ENCODE assay signal across 11 cellular contexts in genomic region chr2:181682795-181683517, GRCh38. TPM values are rescaled to one million over a fixed set of nuclear protein-coding genes. Genes with fewer than 3 reads are reported as not detected.
DNase-seq lines count a peak whose midpoint lies in the region; ATAC-seq, FAIRE-seq and TF ChIP-seq lines count a peak whose summit lies in the region.
"Had no signal": no experiment of that assay in that cellular context is flagged by ENCODE, and none has a peak within 500 bp of the region (broad histone marks: within the 10 kb centered on the region; RNA-seq: fewer than 3 reads in every experiment).

No MANE protein-coding gene starts in this region.

- H3K9ac ChIP-seq in keratinocyte (ENCODE audit: control insufficient read depth, extremely low read depth, insufficient read depth, low read length): no peak overlapping the region

- H3K27me3 ChIP-seq in cardiac muscle cell (peaks cover 100% of the 10 kb centered on the region), keratinocyte (ENCODE audit: control insufficient read depth, extremely low read depth, insufficient read depth, low read length) (peaks cover 92% of the 10 kb centered on the region), vagina (peaks cover 22% of the 10 kb centered on the region)

- intact Hi-C loops in Right ventricle myocardium inferior (cut with DNase I): no loop called here
- intact Hi-C loops in activated T-helper 1 cell treated with anti-CD3 and anti-CD28 coated beads, Interleukin-12 subunit alpha, Interleukin-12 subunit beta, Interleukin-2, Interleukin-4 antibody, amounts not matched to agents 30 ng/mL and 10 ng/mL and 1 ng/mL, durations not matched to agents 14 hours and 24 hours and 36 hours (cut with micrococcal nuclease): loop anchor here (10.0 kb wide), 1 partner anchor 388 kb away; no protein-coding TSS in a partner anchor
- intact Hi-C loops in vagina (cut with DNase I): no loop called here

- peaks cover 25% of the 10 kb centered on the region for H3K9me3 Mint-ChIP-seq in activated T-helper 1 cell treated with anti-CD3 and anti-CD28 coated beads, Interleukin-12 subunit alpha, Interleukin-12 subunit beta, Interleukin-2, Interleukin-4 antibody, amounts not matched to agents 30 ng/mL and 10 ng/mL and 1 ng/mL, durations not matched to agents 14 hours and 24 hours and 36 hours

- no peaks in the 10 kb centered on the region for H4K20me1 ChIP-seq in keratinocyte (ENCODE audit: control insufficient read depth, extremely low read depth, insufficient read depth, low read length)

- H3K4me1 ChIP-seq in cardiac muscle cell (ENCODE audit: low read depth) (peaks cover 6% of the 10 kb centered on the region), keratinocyte (ENCODE audit: control insufficient read depth, extremely low read depth, insufficient read depth, low read length) (peaks cover 6% of the 10 kb centered on the region), urinary bladder (ENCODE audit: insufficient read depth) (peaks cover 3% of the 10 kb centered on the region), vagina (peaks cover 29% of the 10 kb centered on the region)

- no peak for DNase-seq in cardiac muscle cell (ENCODE audit: low read depth in 1 of 2, low spot score in 1 of 2)
- no peak for DNase-seq in Right ventricle myocardium inferior (ENCODE audit: missing footprints)
- no peak for DNase-seq in activated T-helper 1 cell treated with anti-CD3 and anti-CD28 coated beads, Interleukin-12 subunit alpha, Interleukin-12 subunit beta, Interleukin-2, Interleukin-4 antibody, amounts not matched to agents 30 ng/mL and 10 ng/mL and 1 ng/mL, durations not matched to agents 14 hours and 24 hours and 36 hours (ENCODE audit: low spot score)
- no peak for DNase-seq in keratinocyte (ENCODE audit: low read depth, low spot score)
- DNase-seq in NCI-H2029 treated with DMSO at 0.1 percent for 48 hours (lab: John Stamatoyannopoulos, UW): no peak
- no peak for DNase-seq in vagina (ENCODE audit: extremely low spot score in 2 of 2)
- DNase-seq in NCI-H2196 treated with DMSO at 0.1 percent for 48 hours (lab: John Stamatoyannopoulos, UW; ENCODE audit: unreplicated experiment): no peak
- DNase-seq: COR-L47, kidney glomerular epithelial cell, NCI-H69 had no signal

- H3K27ac ChIP-seq in cardiac muscle cell (no peak overlapping the region), keratinocyte (ENCODE audit: control insufficient read depth, insufficient read depth, low read length) (no peak overlapping the region), urinary bladder (ENCODE audit: low read depth) (no peak overlapping the region), vagina (no peak overlapping the region)

- TF ChIP-seq POLR2A in vagina (IDR thresholded peaks at IDR 0.05): no peak

- H3K27ac Mint-ChIP-seq in activated T-helper 1 cell treated with anti-CD3 and anti-CD28 coated beads, Interleukin-12 subunit alpha, Interleukin-12 subunit beta, Interleukin-2, Interleukin-4 antibody, amounts not matched to agents 30 ng/mL and 10 ng/mL and 1 ng/mL, durations not matched to agents 14 hours and 24 hours and 36 hours: peak overlapping the region; percentile 10

- H3K9me1 ChIP-seq in keratinocyte (ENCODE audit: control insufficient read depth, extremely low read depth, insufficient read depth, low read length): no peaks in the 10 kb centered on the region

- H3K36me3 ChIP-seq in cardiac muscle cell (no peaks in the 10 kb centered on the region), keratinocyte (ENCODE audit: control insufficient read depth in 2 of 2, extremely low read depth in 1 of 2, insufficient read depth in 2 of 2, low read length in 2 of 2) (no peaks in the 10 kb centered on the region), urinary bladder (ENCODE audit: insufficient read depth) (no peaks in the 10 kb centered on the region), vagina (no peaks in the 10 kb centered on the region)

- H3K79me2 ChIP-seq in keratinocyte (ENCODE audit: control insufficient read depth, insufficient read depth, low read length): no peaks in the 10 kb centered on the region

- 1% methylated on average over 42 of the region's 42 CpGs for WGBS in urinary bladder

- no peak for FAIRE-seq in keratinocyte (lab: Jason Lieb, UNC)

- dilution Hi-C loops in keratinocyte (cut with MboI; ENCODE audit: extremely low pct_ligation_motif_present, low sequenced_read_pairs): no loop called here

- TF ChIP-seq CTCF in cardiac muscle cell (IDR thresholded peaks at IDR 0.05; ENCODE audit: low read depth, low read length) (no peak), keratinocyte (optimal IDR thresholded peaks at IDR 0.05 in 1 of 3, IDR thresholded peaks at IDR 0.05 in 1 of 3, conservative IDR thresholded peaks at IDR 0.05 in 1 of 3; ENCODE audit: extremely low read depth in 1 of 3, insufficient read depth in 2 of 3, low read length in 3 of 3) (no peak), vagina (IDR thresholded peaks at IDR 0.05) (no peak)

- no peak for ATAC-seq in Right ventricle myocardium inferior

- H3K4me3 Mint-ChIP-seq in activated T-helper 1 cell treated with anti-CD3 and anti-CD28 coated beads, Interleukin-12 subunit alpha, Interleukin-12 subunit beta, Interleukin-2, Interleukin-4 antibody, amounts not matched to agents 30 ng/mL and 10 ng/mL and 1 ng/mL, durations not matched to agents 14 hours and 24 hours and 36 hours: peak overlapping the region; percentile 44

- H3K4me3 ChIP-seq in cardiac muscle cell: peak overlapping the region; percentile 6
- no peak overlapping the region for H3K4me3 ChIP-seq in keratinocyte (ENCODE audit: control insufficient read depth in 2 of 3, extremely low read depth in 1 of 3, insufficient read depth in 2 of 3, low read depth in 1 of 3, low read length in 3 of 3)
- H3K4me3 ChIP-seq in urinary bladder (ENCODE audit: low read depth, low read length): peak overlapping the region; percentile 16
- peak overlapping the region in 1 of 2 donors; percentile 14 for H3K4me3 ChIP-seq in vagina

- no peak overlapping the region for H2AFZ ChIP-seq in keratinocyte (ENCODE audit: control insufficient read depth, low read length)

- H3K4me2 ChIP-seq in keratinocyte (ENCODE audit: control insufficient read depth, extremely low read depth, insufficient read depth, low read depth, low read length): peak overlapping the region; percentile 10

- peaks cover 37% of the 10 kb centered on the region for H3K4me1 Mint-ChIP-seq in activated T-helper 1 cell treated with anti-CD3 and anti-CD28 coated beads, Interleukin-12 subunit alpha, Interleukin-12 subunit beta, Interleukin-2, Interleukin-4 antibody, amounts not matched to agents 30 ng/mL and 10 ng/mL and 1 ng/mL, durations not matched to agents 14 hours and 24 hours and 36 hours (ENCODE audit: low read depth)

- H3K27me3 Mint-ChIP-seq in activated T-helper 1 cell treated with anti-CD3 and anti-CD28 coated beads, Interleukin-12 subunit alpha, Interleukin-12 subunit beta, Interleukin-2, Interleukin-4 antibody, amounts not matched to agents 30 ng/mL and 10 ng/mL and 1 ng/mL, durations not matched to agents 14 hours and 24 hours and 36 hours (ENCODE audit: insufficient read depth): peaks cover 88% of the 10 kb centered on the region

- H3K36me3 Mint-ChIP-seq in activated T-helper 1 cell treated with anti-CD3 and anti-CD28 coated beads, Interleukin-12 subunit alpha, Interleukin-12 subunit beta, Interleukin-2, Interleukin-4 antibody, amounts not matched to agents 30 ng/mL and 10 ng/mL and 1 ng/mL, durations not matched to agents 14 hours and 24 hours and 36 hours (ENCODE audit: low read depth): peaks cover 9% of the 10 kb centered on the region

- H3K9me3 ChIP-seq in cardiac muscle cell (ENCODE audit: low read depth) (no peaks in the 10 kb centered on the region), keratinocyte (ENCODE audit: control insufficient read depth, low read depth, low read length) (no peaks in the 10 kb centered on the region), vagina (no peaks in the 10 kb centered on the region)

RNA-seq across cellular contexts. Expression of gene NEUROD1, which starts 2.6 kb away (rescaled TPM):
- total RNA-seq in cardiac muscle cell (not detected in 2 replicates), Right ventricle myocardium inferior (not detected), urinary bladder (not detected), vagina (not detected)
- polyA plus RNA-seq in cardiac muscle cell (not detected in 2 replicates), keratinocyte (not detected in 3 replicates), urinary bladder (not detected)
- total RNA-seq in activated T-helper 1 cell treated with anti-CD3 and anti-CD28 coated beads, Interleukin-12 subunit alpha, Interleukin-12 subunit beta, Interleukin-2, Interleukin-4 antibody, amounts not matched to agents 30 ng/mL and 10 ng/mL and 1 ng/mL, durations not matched to agents 14 hours and 24 hours and 36 hours: not detected in 2 replicates
- not detected for polyA plus RNA-seq in keratinocyte (2011; ENCODE audit: low read depth)
- polyA plus RNA-seq in keratinocyte (2011; cell fraction: cytosol; rRNA removed): not detected in 2 replicates
- not detected in 2 replicates for polyA plus RNA-seq in keratinocyte (2011; cell fraction: nucleus; rRNA removed)
- polyA plus RNA-seq in keratinocyte (2012; ENCODE audit: low replicate concordance): not detected in 2 replicates
- not detected in 3 replicates for polyA minus RNA-seq in keratinocyte
- polyA minus RNA-seq in keratinocyte (2011; cell fraction: cytosol; rRNA and poly(A)+ RNA removed): not detected
- not detected in 2 replicates for polyA minus RNA-seq in keratinocyte (2011; cell fraction: nucleus; rRNA and poly(A)+ RNA removed)

RNA-seq across cellular contexts. Expression of gene CERKL, which starts 26.1 kb away (rescaled TPM):
- total RNA-seq in cardiac muscle cell: 0.11 and 0.15 TPM in 2 replicates
- 0.06 and 0.30 TPM in 2 replicates for polyA plus RNA-seq in cardiac muscle cell
- total RNA-seq in Right ventricle myocardium inferior: not detected
- not detected in 2 replicates for total RNA-seq in activated T-helper 1 cell treated with anti-CD3 and anti-CD28 coated beads, Interleukin-12 subunit alpha, Interleukin-12 subunit beta, Interleukin-2, Interleukin-4 antibody, amounts not matched to agents 30 ng/mL and 10 ng/mL and 1 ng/mL, durations not matched to agents 14 hours and 24 hours and 36 hours
- 0.03 to 0.08 TPM in 2 of 3 replicates, not detected in the other for polyA plus RNA-seq in keratinocyte
- not detected for polyA plus RNA-seq in keratinocyte (2011; ENCODE audit: low read depth)
- polyA plus RNA-seq in keratinocyte (2011; cell fraction: cytosol; rRNA removed): 0.01 and 0.05 TPM in 2 replicates
- not detected in 2 replicates for polyA plus RNA-seq in keratinocyte (2011; cell fraction: nucleus; rRNA removed)
- polyA plus RNA-seq in keratinocyte (2012; ENCODE audit: low replicate concordance): 1.4 TPM in 1 of 2 replicates, not detected in the other
- 0.16 TPM in 1 of 3 replicates, not detected in the others for polyA minus RNA-seq in keratinocyte
- not detected for polyA minus RNA-seq in keratinocyte (2011; cell fraction: cytosol; rRNA and poly(A)+ RNA removed)
- polyA minus RNA-seq in keratinocyte (2011; cell fraction: nucleus; rRNA and poly(A)+ RNA removed): not detected in 2 replicates
- not detected for total RNA-seq in urinary bladder
- not detected for polyA plus RNA-seq in urinary bladder
- total RNA-seq in vagina: not detected

Comparison
In these comparisons a context has a peak if more than half of its experiments do, and no peak if none do; other contexts are left out.
1. H3K4me3 ChIP-seq: peak in cardiac muscle cell (single experiment) and urinary bladder (single experiment); none in keratinocyte (0 of 3).